Comparison of ENCODE assay signal across 8 cellular contexts in the genomic region with DNA sequence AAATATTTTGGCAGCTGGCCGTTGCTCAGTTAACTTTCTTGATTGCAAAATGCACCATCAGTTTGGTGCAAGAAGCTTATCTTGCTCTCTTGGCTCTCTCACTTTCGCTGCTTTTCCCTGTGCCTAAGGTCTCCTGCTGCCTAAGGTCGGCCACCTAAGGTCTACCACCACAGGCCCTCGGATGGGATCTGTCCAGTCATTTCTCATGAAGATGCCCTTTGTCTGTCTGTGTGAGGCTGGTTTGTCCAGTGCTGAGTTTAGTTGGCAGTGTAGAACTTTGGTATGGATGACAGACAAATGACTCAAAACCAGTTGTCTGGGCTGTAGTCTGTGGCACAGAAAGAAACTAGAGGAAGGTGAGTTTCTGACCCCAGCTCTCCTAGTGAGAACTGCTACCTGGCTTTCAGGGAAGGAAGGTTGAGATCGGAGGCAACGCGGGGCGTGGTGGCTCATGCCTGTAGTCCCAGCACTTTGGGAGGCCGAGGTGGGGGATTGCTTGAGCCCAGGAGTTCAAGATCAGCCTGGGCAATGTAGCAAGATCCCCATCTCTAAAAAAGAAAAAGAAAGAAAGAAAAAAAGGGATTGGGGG. TPM values are rescaled to one million over a fixed set of nuclear protein-coding genes. Genes with fewer than 3 reads are reported as not detected.
DNase-seq lines count a peak whose midpoint lies in the region; ATAC-seq and TF ChIP-seq lines count a peak whose summit lies in the region.

No MANE protein-coding gene starts in this region.

- no peak overlapping the region for H3K27ac ChIP-seq in SK-N-MC

- DNase-seq in GM12864 (ENCODE audit: low read depth) (no peak), SK-N-MC (ENCODE audit: low read depth, low spot score) (no peak), erythroblast (lab: John Stamatoyannopoulos, UW) (peak; percentile 84 to 88), osteocyte (ENCODE audit: extremely low spot score, unreplicated experiment) (no peak), foreskin melanocyte (no peak), cerebellum (ENCODE audit: low spot score) (no peak)

- no peaks in the 10 kb centered on the region for H3K27me3 Mint-ChIP-seq in osteocyte (ENCODE audit: unreplicated experiment)

- H3K36me3 ChIP-seq in SK-N-MC (ENCODE audit: insufficient read depth, low read length), result no peaks in the 10 kb centered on the region; the same call in 1 of the 2 replicates

- ATAC-seq in HG02938 (IDR thresholded peaks at IDR 0.05; ENCODE audit: unreplicated experiment) (no peak), GM18502 (IDR thresholded peaks at IDR 0.05; ENCODE audit: poor library complexity, unreplicated experiment) (no peak)

- peaks cover 10% of the 10 kb centered on the region for H3K36me3 Mint-ChIP-seq in osteocyte (ENCODE audit: unreplicated experiment)

- H3K9me3 ChIP-seq in SK-N-MC (ENCODE audit: low read depth, low read length), result no peaks in the 10 kb centered on the region

- H3K9ac ChIP-seq in SK-N-MC (ENCODE audit: insufficient read length), result no peak overlapping the region

- TF ChIP-seq CTCF in GM12864 (IDR thresholded peaks at IDR 0.05; ENCODE audit: low read depth, low read length, missing control alignments), result no peak
- no peak for TF ChIP-seq CTCF in osteocyte (IDR thresholded peaks at IDR 0.05)

- H3K27ac Mint-ChIP-seq in osteocyte (ENCODE audit: unreplicated experiment), result peak overlapping the region; percentile 88

- H3K4me3 ChIP-seq in GM12864 (ENCODE audit: low read depth, low read length), result peak overlapping the region; percentile 1; the same call in 1 of the 2 replicates
- H3K4me3 ChIP-seq in SK-N-MC, result peak overlapping the region; percentile 44

- TF ChIP-seq POLR2A in erythroblast (IDR thresholded peaks at IDR 0.05; ENCODE audit: low read length), result no peak

- peak overlapping the region; percentile 91 for H3K4me3 Mint-ChIP-seq in osteocyte (ENCODE audit: unreplicated experiment)

- peaks cover 45% of the 10 kb centered on the region for H3K4me1 Mint-ChIP-seq in osteocyte (ENCODE audit: unreplicated experiment)

- no peaks in the 10 kb centered on the region for H3K9me3 Mint-ChIP-seq in osteocyte (ENCODE audit: unreplicated experiment)

RNA-seq across cellular contexts. Expression of a gene that starts 2.6 kb away (rescaled TPM):
- total RNA-seq in osteocyte, result 51.8 and 54.5 TPM in 2 replicates
- 18.9 TPM for total RNA-seq in cerebellum

RNA-seq across cellular contexts. Expression of a gene that starts 59.5 kb away (rescaled TPM):
- total RNA-seq in osteocyte (10.0 and 11.8 TPM in 2 replicates), cerebellum (38.5 TPM)

Comparison
In these comparisons a context has a peak if more than half of its experiments do, and no peak if none do; other contexts are left out.
1. DNase-seq: peak in erythroblast (2 of 2); none in GM12864 (single experiment), SK-N-MC (single experiment), osteocyte (single experiment), foreskin melanocyte (single experiment) and cerebellum (single experiment).